ENCODE assay signal across 1 cellular context in the genomic region with DNA sequence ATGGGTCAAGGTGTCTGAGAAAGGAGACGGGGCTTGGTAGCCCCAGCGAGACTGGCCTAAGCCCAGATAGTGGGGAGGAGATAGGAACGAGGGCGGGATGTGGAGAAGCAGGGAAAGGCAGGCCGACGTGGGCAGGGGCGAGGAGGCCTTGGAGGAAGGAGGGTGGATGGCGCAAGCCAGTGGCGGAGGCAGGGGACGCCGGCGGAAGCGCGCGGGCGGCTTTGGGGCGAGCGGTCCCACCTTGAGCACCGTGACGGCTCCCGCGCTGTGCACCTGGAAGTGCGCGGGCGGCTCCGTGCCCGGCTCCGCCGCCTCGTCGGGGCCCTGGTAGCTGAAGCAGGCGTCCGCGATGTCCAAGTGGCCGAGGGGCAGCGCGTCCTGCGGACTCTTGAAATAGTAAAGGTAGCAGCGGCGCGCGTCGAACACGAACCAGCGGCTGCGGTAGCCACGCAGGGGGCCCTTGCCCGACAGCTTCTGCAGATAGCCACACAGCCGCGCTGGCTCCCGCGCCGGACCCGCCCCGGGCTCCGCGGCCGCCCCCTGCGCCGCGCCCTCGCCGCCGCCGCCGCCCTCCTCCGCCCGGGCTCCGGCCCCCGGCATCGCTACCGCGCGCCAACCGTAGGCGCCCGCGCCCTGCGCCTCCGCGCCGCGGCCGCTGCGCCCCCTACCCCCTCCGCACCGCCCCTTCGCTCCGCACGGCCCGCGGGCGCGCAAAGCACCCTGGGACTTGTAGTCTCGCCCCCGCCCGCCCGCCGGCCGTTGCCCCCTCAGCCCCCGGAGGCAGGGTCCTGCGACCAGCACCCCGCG.
A peak's percentile ranks its signal among the peaks of the same experiment; 100 is the strongest.
TF ChIP-seq lines count a peak whose summit lies in the region.

Gene TBC1D2B (minus strand): TSS at position 659 of the 807 bp plus-strand sequence. CDS start 59 bp downstream, at position 600.

TF ChIP-seq in HepG2, 621 proteins besides CTCF, POLR2A, EP300 and RAD21 (continued from another document and continues in another):
- TF ChIP-seq ZHX2 (IDR thresholded peaks at IDR 0.05; ENCODE audit: low read depth) = no peak
- TF ChIP-seq ZHX2 (CRISPR knock-in tag; IDR thresholded peaks at IDR 0.05; ENCODE audit: borderline replicate concordance) = no peak
- TF ChIP-seq ONECUT2 (CRISPR knock-in tag; IDR thresholded peaks at IDR 0.05) = no peak
- TF ChIP-seq PHF8 (CRISPR knock-in tag; IDR thresholded peaks at IDR 0.05) = peak; percentile 59
- TF ChIP-seq, protein P1, sequence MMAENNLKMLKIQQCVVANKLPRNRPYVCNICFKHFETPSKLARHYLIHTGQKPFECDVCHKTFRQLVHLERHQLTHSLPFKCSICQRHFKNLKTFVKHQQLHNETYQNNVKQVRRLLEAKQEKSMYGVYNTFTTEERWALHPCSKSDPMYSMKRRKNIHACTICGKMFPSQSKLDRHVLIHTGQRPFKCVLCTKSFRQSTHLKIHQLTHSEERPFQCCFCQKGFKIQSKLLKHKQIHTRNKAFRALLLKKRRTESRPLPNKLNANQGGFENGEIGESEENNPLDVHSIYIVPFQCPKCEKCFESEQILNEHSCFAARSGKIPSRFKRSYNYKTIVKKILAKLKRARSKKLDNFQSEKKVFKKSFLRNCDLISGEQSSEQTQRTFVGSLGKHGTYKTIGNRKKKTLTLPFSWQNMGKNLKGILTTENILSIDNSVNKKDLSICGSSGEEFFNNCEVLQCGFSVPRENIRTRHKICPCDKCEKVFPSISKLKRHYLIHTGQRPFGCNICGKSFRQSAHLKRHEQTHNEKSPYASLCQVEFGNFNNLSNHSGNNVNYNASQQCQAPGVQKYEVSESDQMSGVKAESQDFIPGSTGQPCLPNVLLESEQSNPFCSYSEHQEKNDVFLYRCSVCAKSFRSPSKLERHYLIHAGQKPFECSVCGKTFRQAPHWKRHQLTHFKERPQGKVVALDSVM (CRISPR knock-in tag; IDR thresholded peaks at IDR 0.05) = no peak
- TF ChIP-seq ARHGAP35 (CRISPR knock-in tag; IDR thresholded peaks at IDR 0.05; ENCODE audit: borderline replicate concordance) = no peak
- TF ChIP-seq, protein P2, sequence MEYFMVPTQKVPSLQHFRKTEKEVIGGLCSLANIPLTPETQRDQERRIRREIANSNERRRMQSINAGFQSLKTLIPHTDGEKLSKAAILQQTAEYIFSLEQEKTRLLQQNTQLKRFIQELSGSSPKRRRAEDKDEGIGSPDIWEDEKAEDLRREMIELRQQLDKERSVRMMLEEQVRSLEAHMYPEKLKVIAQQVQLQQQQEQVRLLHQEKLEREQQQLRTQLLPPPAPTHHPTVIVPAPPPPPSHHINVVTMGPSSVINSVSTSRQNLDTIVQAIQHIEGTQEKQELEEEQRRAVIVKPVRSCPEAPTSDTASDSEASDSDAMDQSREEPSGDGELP (IDR thresholded peaks at IDR 0.05; ENCODE audit: borderline replicate concordance, low read depth) = no peak
- TF ChIP-seq ZNF780A (CRISPR knock-in tag; IDR thresholded peaks at IDR 0.05) = no peak
- no peak for TF ChIP-seq BRCA1 (CRISPR knock-in tag; IDR thresholded peaks at IDR 0.05)
- no peak for TF ChIP-seq ZNF605 (CRISPR knock-in tag; IDR thresholded peaks at IDR 0.05)
- peak; percentile 37; the same call in 1 of the 2 replicates for TF ChIP-seq HOXA3 (CRISPR knock-in tag; IDR thresholded peaks at IDR 0.05)
- no peak for TF ChIP-seq TRIM24 (CRISPR knock-in tag; IDR thresholded peaks at IDR 0.05)
- TF ChIP-seq ZNF225 (CRISPR knock-in tag; IDR thresholded peaks at IDR 0.05) = peak; percentile 29; the same call in 1 of the 2 replicates
- no peak for TF ChIP-seq RBM39 (IDR thresholded peaks at IDR 0.05; ENCODE audit: low read depth, low read length, poor library complexity, severe bottlenecking)
- no peak for TF ChIP-seq PPARG (CRISPR knock-in tag; conservative IDR thresholded peaks at IDR 0.05)
- TF ChIP-seq MBNL3 (CRISPR knock-in tag; conservative IDR thresholded peaks at IDR 0.05) = no peak
- TF ChIP-seq HNRNPK (IDR thresholded peaks at IDR 0.05; ENCODE audit: low read depth, low read length, poor library complexity, severe bottlenecking) = peak; percentile 26
- no peak for TF ChIP-seq HNF4A (CRISPR knock-in tag; IDR thresholded peaks at IDR 0.05)
- no peak for TF ChIP-seq ZSCAN22 (CRISPR knock-in tag; IDR thresholded peaks at IDR 0.05)
- no peak for TF ChIP-seq XBP1 (CRISPR knock-in tag; IDR thresholded peaks at IDR 0.05)
- TF ChIP-seq, protein P3, sequence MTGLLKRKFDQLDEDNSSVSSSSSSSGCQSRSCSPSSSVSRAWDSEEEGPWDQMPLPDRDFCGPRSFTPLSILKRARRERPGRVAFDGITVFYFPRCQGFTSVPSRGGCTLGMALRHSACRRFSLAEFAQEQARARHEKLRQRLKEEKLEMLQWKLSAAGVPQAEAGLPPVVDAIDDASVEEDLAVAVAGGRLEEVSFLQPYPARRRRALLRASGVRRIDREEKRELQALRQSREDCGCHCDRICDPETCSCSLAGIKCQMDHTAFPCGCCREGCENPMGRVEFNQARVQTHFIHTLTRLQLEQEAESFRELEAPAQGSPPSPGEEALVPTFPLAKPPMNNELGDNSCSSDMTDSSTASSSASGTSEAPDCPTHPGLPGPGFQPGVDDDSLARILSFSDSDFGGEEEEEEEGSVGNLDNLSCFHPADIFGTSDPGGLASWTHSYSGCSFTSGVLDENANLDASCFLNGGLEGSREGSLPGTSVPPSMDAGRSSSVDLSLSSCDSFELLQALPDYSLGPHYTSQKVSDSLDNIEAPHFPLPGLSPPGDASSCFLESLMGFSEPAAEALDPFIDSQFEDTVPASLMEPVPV (CRISPR knock-in tag; IDR thresholded peaks at IDR 0.05) = no peak
- TF ChIP-seq ZNF205 (CRISPR knock-in tag; IDR thresholded peaks at IDR 0.05) = no peak
- no peak for TF ChIP-seq FOXO4 (CRISPR knock-in tag; conservative IDR thresholded peaks at IDR 0.05)
- no peak for TF ChIP-seq ATF2 (CRISPR knock-in tag; IDR thresholded peaks at IDR 0.05)
- TF ChIP-seq ZNF841 (CRISPR knock-in tag; IDR thresholded peaks at IDR 0.05; ENCODE audit: borderline replicate concordance) = no peak
- TF ChIP-seq ZNF577 (CRISPR knock-in tag; IDR thresholded peaks at IDR 0.05; ENCODE audit: borderline replicate concordance, low read depth) = no peak
- no peak for TF ChIP-seq ZNF333 (CRISPR knock-in tag; IDR thresholded peaks at IDR 0.05; ENCODE audit: borderline replicate concordance)
- TF ChIP-seq ZFP90 (CRISPR knock-in tag; IDR thresholded peaks at IDR 0.05; ENCODE audit: borderline replicate concordance) = no peak
- TF ChIP-seq SP140L (CRISPR knock-in tag; IDR thresholded peaks at IDR 0.05; ENCODE audit: borderline replicate concordance) = no peak
- no peak for TF ChIP-seq ATRX (CRISPR knock-in tag; IDR thresholded peaks at IDR 0.05; ENCODE audit: borderline replicate concordance)
- no peak for TF ChIP-seq REPIN1 (CRISPR knock-in tag; IDR thresholded peaks at IDR 0.05; ENCODE audit: borderline replicate concordance, low read depth)
- TF ChIP-seq TERF1 (CRISPR knock-in tag; IDR thresholded peaks at IDR 0.05) = no peak
- TF ChIP-seq ZNF224 (CRISPR knock-in tag; IDR thresholded peaks at IDR 0.05) = no peak
- TF ChIP-seq ZNF644 (CRISPR knock-in tag; IDR thresholded peaks at IDR 0.05; ENCODE audit: low read depth) = no peak
- TF ChIP-seq ZNF329 (CRISPR knock-in tag; IDR thresholded peaks at IDR 0.05; ENCODE audit: low read depth) = 0 out of 2 replicates have a peak, but pooled peaks have one; percentile 26
- no peak for TF ChIP-seq ZNF503 (CRISPR knock-in tag; IDR thresholded peaks at IDR 0.05)
- TF ChIP-seq STAG1 (CRISPR knock-in tag; IDR thresholded peaks at IDR 0.05) = no peak
- TF ChIP-seq CBX1 (IDR thresholded peaks at IDR 0.05; ENCODE audit: low read depth) = no peak
- no peak for TF ChIP-seq SP5 (CRISPR knock-in tag; IDR thresholded peaks at IDR 0.05; ENCODE audit: borderline replicate concordance, low read depth)
- peak; percentile 15 for TF ChIP-seq SRSF1 (optimal IDR thresholded peaks at IDR 0.05; ENCODE audit: low read depth, low read length)
- no peak for TF ChIP-seq ISX (CRISPR knock-in tag; conservative IDR thresholded peaks at IDR 0.05)
- TF ChIP-seq ZNF597 (CRISPR knock-in tag; IDR thresholded peaks at IDR 0.05) = no peak
- TF ChIP-seq ZNF816 (CRISPR knock-in tag; IDR thresholded peaks at IDR 0.05; ENCODE audit: borderline replicate concordance) = no peak
- TF ChIP-seq ZNF274 (CRISPR knock-in tag; IDR thresholded peaks at IDR 0.05) = no peak; the same call in 1 of the 2 replicates
- TF ChIP-seq NFATC3 (CRISPR knock-in tag; IDR thresholded peaks at IDR 0.05) = no peak
